In the genomic region with DNA sequence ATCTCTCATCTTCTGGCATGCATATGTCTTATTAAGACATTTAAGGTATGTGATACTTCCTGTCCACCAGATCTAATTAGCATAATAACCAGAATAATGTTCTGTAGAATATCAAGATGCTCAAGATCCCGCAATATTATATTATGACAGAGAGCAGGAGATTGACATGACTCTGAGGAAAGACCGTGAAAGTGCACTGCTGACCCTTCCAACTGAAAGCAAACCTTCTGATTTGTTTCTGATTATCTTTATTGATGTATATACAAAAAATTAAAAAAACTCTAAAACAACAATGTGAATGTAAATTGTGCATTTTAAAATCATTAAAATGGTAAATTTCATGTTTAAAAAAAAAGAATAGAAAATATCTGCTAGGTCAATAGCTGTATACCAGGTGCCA, we compare ENCODE assay signal across 26 cellular contexts.
"Had no signal": no experiment of that assay in that cellular context is flagged by ENCODE, and none has a peak within 500 bp of the region (broad histone marks: within the 10 kb centered on the region; RNA-seq: fewer than 3 reads in every experiment).

No MANE protein-coding gene starts in this region.

- H3K27ac ChIP-seq: stomach, suprapubic skin, testis, thoracic aorta, thyroid gland, tibial artery, tibial nerve, transverse colon, upper lobe of left lung, upper lobe of right lung, uterus, vagina had no signal

- H3K4me3 Mint-ChIP-seq: stimulated activated effector memory CD8-positive, alpha-beta T cell treated with anti-CD3 and anti-CD28 coated beads, Interleukin-12 subunit alpha, Interleukin-12 subunit beta, amount 100 ng/mL, for 72 hours; stimulated activated memory B cell treated with anti-CD40 and anti-IgM and Interleukin-4, amounts not matched to agents 10 μg/mL and 1 μg/mL and 100 μg/mL, for 72 hours; stimulated activated naive B cell treated with anti-CD40 and anti-IgM and Interleukin-4, amounts not matched to agents 10 μg/mL and 1 μg/mL and 100 μg/mL, for 72 hours; stimulated activated naive CD8-positive, alpha-beta T cell treated with anti-CD3 and anti-CD28 coated beads, Interleukin-15, amount 100 ng/mL, for 72 hours; stimulated activated naive CD8-positive, alpha-beta T cell treated with anti-CD3 and anti-CD28 coated beads, Interleukin-15, Interleukin-2, amounts not matched to agents 100 ng/mL and 50 ng/mL, for 24 hours had no signal

- H3K27me3 Mint-ChIP-seq: stimulated activated memory B cell treated with anti-CD40 and anti-IgM and Interleukin-4, amounts not matched to agents 10 μg/mL and 1 μg/mL and 100 μg/mL, for 72 hours had no signal

- H3K9me3 Mint-ChIP-seq: stimulated activated effector memory CD8-positive, alpha-beta T cell treated with anti-CD3 and anti-CD28 coated beads, Interleukin-12 subunit alpha, Interleukin-12 subunit beta, amount 100 ng/mL, for 72 hours; stimulated activated memory B cell treated with anti-CD40 and anti-IgM and Interleukin-4, amounts not matched to agents 10 μg/mL and 1 μg/mL and 100 μg/mL, for 72 hours had no signal

- H3K9me3 ChIP-seq: suprapubic skin, testis, thoracic aorta, thyroid gland, tibial nerve, transverse colon, upper lobe of right lung, uterus, vagina had no signal

- H3K4me3 ChIP-seq: stomach, suprapubic skin, testis, thoracic aorta, thyroid gland, tibial artery, tibial nerve, transverse colon, upper lobe of left lung, upper lobe of right lung, uterus, vagina had no signal

- H3K27me3 ChIP-seq: stomach, suprapubic skin, testis, thyroid gland, tibial artery, tibial nerve, upper lobe of left lung, upper lobe of right lung, uterus, vagina had no signal

- H3K4me1 Mint-ChIP-seq: stimulated activated effector memory CD8-positive, alpha-beta T cell treated with anti-CD3 and anti-CD28 coated beads, Interleukin-12 subunit alpha, Interleukin-12 subunit beta, amount 100 ng/mL, for 72 hours; stimulated activated memory B cell treated with anti-CD40 and anti-IgM and Interleukin-4, amounts not matched to agents 10 μg/mL and 1 μg/mL and 100 μg/mL, for 72 hours; stimulated activated naive B cell treated with anti-CD40 and anti-IgM and Interleukin-4, amounts not matched to agents 10 μg/mL and 1 μg/mL and 100 μg/mL, for 72 hours; stimulated activated naive CD8-positive, alpha-beta T cell treated with anti-CD3 and anti-CD28 coated beads, Interleukin-15, amount 100 ng/mL, for 72 hours had no signal

- ATAC-seq: stimulated activated effector memory CD8-positive, alpha-beta T cell treated with anti-CD3 and anti-CD28 coated beads, Interleukin-12 subunit alpha, Interleukin-12 subunit beta, amount 100 ng/mL, for 72 hours; stimulated activated memory B cell treated with anti-CD40 and anti-IgM and Interleukin-4, amounts not matched to agents 10 μg/mL and 1 μg/mL and 100 μg/mL, for 72 hours; stimulated activated naive B cell treated with anti-CD40 and anti-IgM and Interleukin-4, amounts not matched to agents 10 μg/mL and 1 μg/mL and 100 μg/mL, for 72 hours; stimulated activated naive CD8-positive, alpha-beta T cell treated with anti-CD3 and anti-CD28 coated beads, Interleukin-15, amount 100 ng/mL, for 72 hours; upper lobe of right lung had no signal

- H3K27ac Mint-ChIP-seq: stimulated activated effector memory CD8-positive, alpha-beta T cell treated with anti-CD3 and anti-CD28 coated beads, Interleukin-12 subunit alpha, Interleukin-12 subunit beta, amount 100 ng/mL, for 72 hours; stimulated activated memory B cell treated with anti-CD40 and anti-IgM and Interleukin-4, amounts not matched to agents 10 μg/mL and 1 μg/mL and 100 μg/mL, for 72 hours; stimulated activated naive B cell treated with anti-CD40 and anti-IgM and Interleukin-4, amounts not matched to agents 10 μg/mL and 1 μg/mL and 100 μg/mL, for 72 hours; stimulated activated naive CD8-positive, alpha-beta T cell treated with anti-CD3 and anti-CD28 coated beads, Interleukin-15, amount 100 ng/mL, for 72 hours; stimulated activated naive CD8-positive, alpha-beta T cell treated with anti-CD3 and anti-CD28 coated beads, Interleukin-15, Interleukin-2, amounts not matched to agents 100 ng/mL and 50 ng/mL, for 24 hours had no signal

- H3K4me1 ChIP-seq: stomach, suprapubic skin, testis, thyroid gland, tibial artery, tibial nerve, transverse colon, upper lobe of left lung, upper lobe of right lung, uterus, vagina had no signal

- DNase-seq: stimulated activated CD4-positive, alpha-beta T cell treated with anti-CD3 and anti-CD28 coated beads, Interleukin-2, amount 100 ng/mL, for 24 hours; stimulated activated CD4-positive, alpha-beta T cell treated with anti-CD3 and anti-CD28 coated beads, Interleukin-2, amount 100 ng/mL, for 48 hours; stimulated activated CD4-positive, alpha-beta T cell treated with anti-CD3 and anti-CD28 coated beads, Interleukin-4, amount 100 ng/mL, for 1 hour; stimulated activated CD4-positive, alpha-beta T cell treated with anti-CD3 and anti-CD28 coated beads, Interleukin-4, amount 100 ng/mL, for 24 hours; stimulated activated CD4-positive, alpha-beta T cell treated with anti-CD3 and anti-CD28 coated beads, Interleukin-4, amount 100 ng/mL, for 4 hours; stimulated activated CD8-positive, alpha-beta memory T cell treated with anti-CD3 and anti-CD28 coated beads, Interleukin-4, amount 100 ng/mL, for 48 hours; stimulated activated naive B cell treated with anti-CD40 and anti-IgM and Interleukin-4, amounts not matched to agents 10 μg/mL and 1 μg/mL and 100 μg/mL, for 72 hours; stimulated activated naive CD4-positive, alpha-beta T cell; stimulated activated naive CD4-positive, alpha-beta T cell treated with Interleukin-2 at 50 U/mL for 16 hours; stimulated activated naive CD8-positive, alpha-beta T cell treated with anti-CD3 and anti-CD28 coated beads, Interleukin-15, amount 100 ng/mL, for 72 hours; stomach; substantia nigra; testis; thyroid gland; tibial artery; transverse colon; upper lobe of left lung; upper lobe of right lung; uterus had no signal

- H3K36me3 Mint-ChIP-seq: stimulated activated effector memory CD8-positive, alpha-beta T cell treated with anti-CD3 and anti-CD28 coated beads, Interleukin-12 subunit alpha, Interleukin-12 subunit beta, amount 100 ng/mL, for 72 hours; stimulated activated memory B cell treated with anti-CD40 and anti-IgM and Interleukin-4, amounts not matched to agents 10 μg/mL and 1 μg/mL and 100 μg/mL, for 72 hours; stimulated activated naive B cell treated with anti-CD40 and anti-IgM and Interleukin-4, amounts not matched to agents 10 μg/mL and 1 μg/mL and 100 μg/mL, for 72 hours had no signal

- H3K36me3 ChIP-seq: stomach, suprapubic skin, thoracic aorta, thyroid gland, tibial artery, tibial nerve, transverse colon, upper lobe of left lung, upper lobe of right lung, uterus, vagina had no signal
